Comparison of ENCODE assay signal across 8 cellular contexts in genomic region chr1:150515328-150516049, GRCh38. TPM values are rescaled to one million over a fixed set of nuclear protein-coding genes. Genes with fewer than 3 reads are reported as not detected.
DNase-seq lines count a peak whose midpoint lies in the region; ATAC-seq and TF ChIP-seq lines count a peak whose summit lies in the region.

FALEC (plus strand) TSS chr1:150515752.

- peaks cover 4% of the 10 kb centered on the region; the same call in 1 of the 2 replicates for H3K36me3 Mint-ChIP-seq in WTC11

- CTCF ChIA-PET in WTC11 (lab: Charles Lee), result interaction anchor here (0.6 to 9.7 kb wide), 17 partner anchors 9 to 346 kb away, joined by 3 to 139 read pairs (median 4); partner anchors contain the start of genes ENSA, GOLPH3L, MCL1 and TARS2

- POLR2A ChIA-PET in WTC11 (lab: Charles Lee), result interaction anchor here (0.6 to 1.6 kb wide), 8 partner anchors 12 to 310 kb away, joined by 3 to 6 read pairs (median 4); partner anchors contain the start of gene ADAMTSL4

- DNase-seq in AG08395 (ENCODE audit: low spot score), result peak; percentile 99
- DNase-seq in NCI-H2227 treated with DMSO at 0.1 percent for 48 hours (lab: John Stamatoyannopoulos, UW), result peak; percentile 90
- DNase-seq in WTC11 (ENCODE audit: low spot score), result peak; percentile 97
- DNase-seq in caudate nucleus (lab: John Stamatoyannopoulos, UW), result peak; percentile 64 to 99 (median 94)
- DNase-seq in iris pigment epithelial cell (ENCODE audit: low read depth), result peak; percentile 95
- peak; percentile 81 to 87 for DNase-seq in stimulated activated CD4-positive, alpha-beta T cell treated with anti-CD3 and anti-CD28 coated beads, Interleukin-12 subunit alpha, Interleukin-12 subunit beta, amount 100 ng/mL, for 24 hours (ENCODE audit: low read depth in 2 of 2)

- no peaks in the 10 kb centered on the region for H3K9me3 Mint-ChIP-seq in WTC11

- peak within 1 kb of the TSS; percentile 79 for H3K4me3 Mint-ChIP-seq in WTC11

- H3K4me1 Mint-ChIP-seq in WTC11, result peaks cover 12% of the 10 kb centered on the region

- H3K27ac Mint-ChIP-seq in WTC11, result peak within 1 kb of the TSS; percentile 91

- peak within 1 kb of the TSS; percentile 86 for H3K27ac ChIP-seq in caudate nucleus (ENCODE audit: low read depth, low read length)

- H3K27me3 Mint-ChIP-seq in WTC11 (ENCODE audit: low read depth), result no peaks in the 10 kb centered on the region; the same call in 1 of the 2 replicates

- ATAC-seq in GM18907 (IDR thresholded peaks at IDR 0.05; ENCODE audit: unreplicated experiment) (peak; percentile 95), HG03159 (IDR thresholded peaks at IDR 0.05; ENCODE audit: unreplicated experiment) (peak; percentile 91), WTC11 (peak; percentile 97)

- TF ChIP-seq CTCF in WTC11 (IDR thresholded peaks at IDR 0.05), result no peak

TF ChIP-seq in WTC11, 78 proteins besides CTCF, POLR2A, EP300 and RAD21 (continues in another document):
- TF ChIP-seq ZNF425 (CRISPR knock-in tag; conservative IDR thresholded peaks at IDR 0.05), result no peak
- peak; percentile 80 for TF ChIP-seq NFYB (CRISPR knock-in tag; conservative IDR thresholded peaks at IDR 0.05; ENCODE audit: low read depth)
- TF ChIP-seq SP1 (CRISPR knock-in tag; conservative IDR thresholded peaks at IDR 0.05), result peak; percentile 40
- 0 out of 2 replicates have a peak, but pooled peaks have one; percentile 40 for TF ChIP-seq CREB1 (CRISPR knock-in tag; IDR thresholded peaks at IDR 0.05)
- TF ChIP-seq ZNF317 (CRISPR knock-in tag; IDR thresholded peaks at IDR 0.05; ENCODE audit: borderline replicate concordance, low read depth), result no peak
- peak; percentile 29; the same call in 1 of the 2 replicates for TF ChIP-seq FOXK1 (CRISPR knock-in tag; IDR thresholded peaks at IDR 0.05)
- TF ChIP-seq PRDM15 (CRISPR knock-in tag; IDR thresholded peaks at IDR 0.05), result peak; percentile 72
- TF ChIP-seq TCF7 (CRISPR knock-in tag; IDR thresholded peaks at IDR 0.05; ENCODE audit: low read depth), result no peak
- 0 out of 2 replicates have a peak, but pooled peaks have one; percentile 32 for TF ChIP-seq ETV6 (CRISPR knock-in tag; IDR thresholded peaks at IDR 0.05)
- TF ChIP-seq ZBTB21 (CRISPR knock-in tag; IDR thresholded peaks at IDR 0.05; ENCODE audit: borderline replicate concordance), result no peak
- no peak for TF ChIP-seq HMGA2 (CRISPR knock-in tag; IDR thresholded peaks at IDR 0.05)
- TF ChIP-seq NR1H2 (CRISPR knock-in tag; IDR thresholded peaks at IDR 0.05), result no peak
- peak; percentile 67; the same call in 1 of the 2 replicates for TF ChIP-seq MAX (CRISPR knock-in tag; IDR thresholded peaks at IDR 0.05)
- no peak for TF ChIP-seq FOXP4 (CRISPR knock-in tag; IDR thresholded peaks at IDR 0.05)
- no peak for TF ChIP-seq USF2 (CRISPR knock-in tag; IDR thresholded peaks at IDR 0.05)
- TF ChIP-seq AR (CRISPR knock-in tag; IDR thresholded peaks at IDR 0.05), result no peak
- no peak for TF ChIP-seq ZNF671 (CRISPR knock-in tag; IDR thresholded peaks at IDR 0.05)
- peak; percentile 43; the same call in 1 of the 2 replicates for TF ChIP-seq GTF2I (CRISPR knock-in tag; conservative IDR thresholded peaks at IDR 0.05)
- TF ChIP-seq NR3C1 (CRISPR knock-in tag; conservative IDR thresholded peaks at IDR 0.05; ENCODE audit: low read depth), result no peak
- TF ChIP-seq RELA (CRISPR knock-in tag; IDR thresholded peaks at IDR 0.05; ENCODE audit: borderline replicate concordance), result peak; percentile 39; the same call in 1 of the 2 replicates

RNA-seq across cellular contexts. Expression of gene FALEC, which starts in this region (rescaled TPM):
- 0.71 to 1.2 TPM (median 1.0 TPM) in 3 replicates for total RNA-seq in WTC11 (2021)

Comparison
In these comparisons a context has a peak if more than half of its experiments do, and no peak if none do; other contexts are left out.
1. Peak in every context shown above with its lines: DNase-seq, ATAC-seq and H3K27ac ChIP-seq.